Comparison of ENCODE assay signal across 14 cellular contexts in the genomic region with DNA sequence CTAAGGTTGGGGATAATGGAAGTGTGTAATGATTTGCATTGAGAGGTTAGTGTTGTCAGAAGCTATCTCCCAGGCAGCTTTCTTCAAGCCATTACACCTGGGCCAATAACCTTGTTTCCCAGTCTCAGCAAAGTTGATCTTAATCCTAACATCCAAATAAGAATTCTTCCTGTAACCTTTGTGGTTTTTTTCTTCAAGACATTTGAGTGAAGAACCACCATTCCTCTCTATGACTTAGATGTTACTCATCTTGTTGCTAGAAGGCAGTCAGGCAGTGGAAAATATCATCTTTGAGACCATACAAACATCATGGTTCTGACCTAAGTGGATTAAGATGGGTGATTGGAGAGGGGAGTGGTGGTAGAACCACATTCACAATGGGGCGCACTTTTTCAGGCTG.
DNase-seq lines count a peak whose midpoint lies in the region; ATAC-seq and TF ChIP-seq lines count a peak whose summit lies in the region.
"Had no signal": no experiment of that assay in that cellular context is flagged by ENCODE, and none has a peak within 500 bp of the region (broad histone marks: within the 10 kb centered on the region; RNA-seq: fewer than 3 reads in every experiment).

No MANE protein-coding gene starts in this region.

- no peak overlapping the region for H3K4me3 Mint-ChIP-seq in chondrocyte (ENCODE audit: unreplicated experiment)
- no peak overlapping the region for H3K4me3 Mint-ChIP-seq in activated CD8-positive, alpha-beta T cell treated with anti-CD3 and anti-CD28 coated beads for 36 hours
- H3K4me3 Mint-ChIP-seq: effector memory CD8-positive, alpha-beta T cell had no signal

- DNase-seq in AG04449 (ENCODE audit: low read depth, low spot score) (peak; percentile 37), HPDE6-E6E7 (ENCODE audit: extremely low spot score) (peak; percentile 26), amniotic stem cell (lab: John Stamatoyannopoulos, UW) (peak; percentile 52), glomerular visceral epithelial cell (ENCODE audit: extremely low spot score) (peak; percentile 77), HEK293T (ENCODE audit: extremely low spot score) (no peak), chondrocyte (ENCODE audit: low spot score) (no peak), NCI-H2171 treated with DMSO at 0.1 percent for 48 hours (lab: John Stamatoyannopoulos, UW) (no peak)
- no peak for DNase-seq in activated CD8-positive, alpha-beta T cell treated with anti-CD3 and anti-CD28 coated beads for 36 hours
- DNase-seq: activated CD8-positive, alpha-beta memory T cell treated with anti-CD3 and anti-CD28 coated beads, Interleukin-2, amount 50 U/mL, for 4 hours; effector memory CD8-positive, alpha-beta T cell; mesendoderm; NCI-H345; Peyer's patch had no signal

- POLR2A ChIA-PET in AG04449 (lab: Yijun Ruan, JAX) (no interaction called here), HEK293T (lab: Yijun Ruan, JAX) (no interaction called here)
- POLR2A ChIA-PET in activated CD8-positive, alpha-beta T cell treated with anti-CD3 and anti-CD28 coated beads for 36 hours (lab: Charles Lee): no interaction called here

- peaks cover 7% of the 10 kb centered on the region for H3K36me3 Mint-ChIP-seq in chondrocyte (ENCODE audit: low read depth)
- H3K36me3 Mint-ChIP-seq in activated CD8-positive, alpha-beta T cell treated with anti-CD3 and anti-CD28 coated beads for 36 hours (ENCODE audit: low read depth): peaks cover 33% of the 10 kb centered on the region

- H3K4me3 ChIP-seq in AG04449 (ENCODE audit: low read depth, low read length): no peak overlapping the region
- H3K4me3 ChIP-seq: BLaER1 treated with 17β-estradiol and CSF1 and Interleukin-3, amounts not matched to agents 10 nM and 100 nM; Peyer's patch had no signal

- intact Hi-C loops in activated CD8-positive, alpha-beta T cell treated with anti-CD3 and anti-CD28 coated beads for 36 hours (cut with micrococcal nuclease): no loop called here

- ATAC-seq in activated CD8-positive, alpha-beta T cell treated with anti-CD3 and anti-CD28 coated beads for 36 hours: no peak
- ATAC-seq: effector memory CD8-positive, alpha-beta T cell had no signal

- H3K27ac Mint-ChIP-seq in chondrocyte (ENCODE audit: unreplicated experiment): no peak overlapping the region
- H3K27ac Mint-ChIP-seq in activated CD8-positive, alpha-beta T cell treated with anti-CD3 and anti-CD28 coated beads for 36 hours: no peak overlapping the region
- H3K27ac Mint-ChIP-seq: effector memory CD8-positive, alpha-beta T cell had no signal

- CTCF ChIA-PET in AG04449 (lab: Yijun Ruan, JAX): no interaction called here
- CTCF ChIA-PET in HEK293T (lab: Yijun Ruan, JAX): no interaction called here
- CTCF ChIA-PET in activated CD8-positive, alpha-beta T cell treated with anti-CD3 and anti-CD28 coated beads for 36 hours (lab: Charles Lee): no interaction called here

- TF ChIP-seq CTCF in AG04449 (IDR thresholded peaks at IDR 0.05; ENCODE audit: insufficient read depth, low read length, missing control alignments): no peak
- TF ChIP-seq CTCF in chondrocyte (IDR thresholded peaks at IDR 0.05): no peak
- TF ChIP-seq CTCF in activated CD8-positive, alpha-beta T cell treated with anti-CD3 and anti-CD28 coated beads for 36 hours (IDR thresholded peaks at IDR 0.05): no peak

- no peaks in the 10 kb centered on the region for H3K27me3 Mint-ChIP-seq in chondrocyte (ENCODE audit: low read depth)
- H3K27me3 Mint-ChIP-seq in activated CD8-positive, alpha-beta T cell treated with anti-CD3 and anti-CD28 coated beads for 36 hours: no peaks in the 10 kb centered on the region
- H3K27me3 Mint-ChIP-seq: effector memory CD8-positive, alpha-beta T cell had no signal

- H3K9me3 Mint-ChIP-seq in chondrocyte (ENCODE audit: low read depth): peaks cover 13% of the 10 kb centered on the region
- H3K9me3 Mint-ChIP-seq in activated CD8-positive, alpha-beta T cell treated with anti-CD3 and anti-CD28 coated beads for 36 hours: peaks cover 6% of the 10 kb centered on the region
- H3K9me3 Mint-ChIP-seq: effector memory CD8-positive, alpha-beta T cell had no signal

- peaks cover 30% of the 10 kb centered on the region for H3K4me1 Mint-ChIP-seq in chondrocyte (ENCODE audit: low read depth)
- H3K4me1 Mint-ChIP-seq in activated CD8-positive, alpha-beta T cell treated with anti-CD3 and anti-CD28 coated beads for 36 hours (ENCODE audit: low read depth): peaks cover 14% of the 10 kb centered on the region

TF ChIP-seq in HEK293T, 16 proteins besides CTCF, POLR2A, EP300 and RAD21:
- TF ChIP-seq HDGF (IDR thresholded peaks at IDR 0.05; ENCODE audit: borderline replicate concordance): no peak
- no peak for TF ChIP-seq BHLHE40 (IDR thresholded peaks at IDR 0.05; ENCODE audit: borderline replicate concordance)
- no peak for TF ChIP-seq FOXA1 (IDR thresholded peaks at IDR 0.05)
- no peak for TF ChIP-seq L3MBTL2 (conservative IDR thresholded peaks at IDR 0.05)

Comparison
In these comparisons a context has a peak if more than half of its experiments do, and no peak if none do; other contexts are left out.
1. DNase-seq: peak in AG04449 (single experiment), HPDE6-E6E7 (single experiment), amniotic stem cell (single experiment) and glomerular visceral epithelial cell (single experiment); none in HEK293T (single experiment), chondrocyte (single experiment), activated CD8-positive, alpha-beta T cell treated with anti-CD3 and anti-CD28 coated beads for 36 hours (single experiment) and NCI-H2171 treated with DMSO at 0.1 percent for 48 hours (single experiment).